In genomic region chr1:99481391-99481996, GRCh38 we compare ENCODE assay signal across 8 cellular contexts.
DNase-seq lines count a peak whose midpoint lies in the region; ATAC-seq and TF ChIP-seq lines count a peak whose summit lies in the region.

No MANE protein-coding gene starts in this region.

- H3K27ac ChIP-seq in gastroesophageal sphincter (no peak overlapping the region), parathyroid adenoma (no peak overlapping the region)

- TF ChIP-seq POLR2A in gastroesophageal sphincter (IDR thresholded peaks at IDR 0.05) = no peak

- no peaks in the 10 kb centered on the region for H3K9me3 ChIP-seq in gastroesophageal sphincter
- H3K9me3 ChIP-seq in parathyroid adenoma (ENCODE audit: control insufficient read depth, low read length) = no peaks in the 10 kb centered on the region

- H3K4me3 ChIP-seq in gastroesophageal sphincter (no peak overlapping the region), parathyroid adenoma (ENCODE audit: low read depth, low read length) (no peak overlapping the region)

- no peaks in the 10 kb centered on the region for H3K79me2 ChIP-seq in parathyroid adenoma

- TF ChIP-seq CTCF in GM10266 (IDR thresholded peaks at IDR 0.05; ENCODE audit: control insufficient read depth, insufficient read depth, low read depth, missing control alignments) (peak; percentile 66), gastroesophageal sphincter (IDR thresholded peaks at IDR 0.05) (peak; percentile 52 to 78 (median 71)), parathyroid adenoma (IDR thresholded peaks at IDR 0.05) (peak; percentile 59)

- no peak overlapping the region for H3K4me2 ChIP-seq in parathyroid adenoma (ENCODE audit: low read length)

- DNase-seq in AG08396 (ENCODE audit: low spot score) = peak; percentile 17
- peak; percentile 22 for DNase-seq in GM10266 (ENCODE audit: extremely low spot score)
- DNase-seq in NCI-H2196 (lab: John Stamatoyannopoulos, UW; ENCODE audit: unreplicated experiment) = peak; percentile 57
- peak; percentile 19 to 42 for DNase-seq in activated CD4-positive, alpha-beta T cell treated with anti-CD3 and anti-CD28 coated beads for 4 hours
- no peak for DNase-seq in activated effector memory CD4-positive, alpha-beta T cell treated with Interleukin-2 at 50 U/mL for 16 hours

- no peak for TF ChIP-seq EP300 in gastroesophageal sphincter (IDR thresholded peaks at IDR 0.05)

- H3K9ac ChIP-seq in parathyroid adenoma = no peak overlapping the region

- no peak overlapping the region for H2AFZ ChIP-seq in parathyroid adenoma

- H3K4me1 ChIP-seq in gastroesophageal sphincter (peaks cover 0 to 6% (median 0%) of the 10 kb centered on the region in 3 donors), parathyroid adenoma (no peaks in the 10 kb centered on the region)

- H3K36me3 ChIP-seq in gastroesophageal sphincter = no peaks in the 10 kb centered on the region
- H3K36me3 ChIP-seq in parathyroid adenoma (ENCODE audit: control insufficient read depth, insufficient read depth, low read length) = no peaks in the 10 kb centered on the region

- no peaks in the 10 kb centered on the region for H3K27me3 ChIP-seq in gastroesophageal sphincter
- H3K27me3 ChIP-seq in parathyroid adenoma (ENCODE audit: control insufficient read depth, insufficient read depth, low read length) = no peaks in the 10 kb centered on the region

- ATAC-seq in HG02885 (IDR thresholded peaks at IDR 0.05; ENCODE audit: poor library complexity, unreplicated experiment) = peak; percentile 87
- ATAC-seq in gastroesophageal sphincter = no peak
